In genomic region chr1:63770381-63770780, GRCh38 we compare ENCODE assay signal across 1 cellular context.
TF ChIP-seq lines count a peak whose summit lies in the region.

No MANE protein-coding gene starts in this region.

TF ChIP-seq in H1, 55 proteins besides CTCF, POLR2A, EP300 and RAD21:
- TF ChIP-seq MAX (IDR thresholded peaks at IDR 0.05) (no peak), NANOG (IDR thresholded peaks at IDR 0.05; ENCODE audit: insufficient read depth, low read depth, low read length, poor library complexity, severe bottlenecking) (no peak), JUN (IDR thresholded peaks at IDR 0.05; ENCODE audit: low read depth, low read length) (no peak), SP4 (IDR thresholded peaks at IDR 0.05; ENCODE audit: low read length) (no peak), CHD2 (IDR thresholded peaks at IDR 0.05; ENCODE audit: low read length) (no peak), ASH2L (IDR thresholded peaks at IDR 0.05; ENCODE audit: low read length) (no peak), HDAC6 (IDR thresholded peaks at IDR 0.05; ENCODE audit: low read depth, low read length) (no peak), ATF2 (IDR thresholded peaks at IDR 0.05; ENCODE audit: low read length) (no peak), ZNF274 (IDR thresholded peaks at IDR 0.05; ENCODE audit: borderline replicate concordance, extremely low read depth, low read length) (no peak), POLR2AphosphoS5 (IDR thresholded peaks at IDR 0.05; ENCODE audit: low read depth, low read length) (no peak), POU5F1 (IDR thresholded peaks at IDR 0.05; ENCODE audit: low read depth, low read length) (no peak), TBP (IDR thresholded peaks at IDR 0.05; ENCODE audit: low read depth, low read length) (no peak), ATF3 (IDR thresholded peaks at IDR 0.05; ENCODE audit: insufficient read depth, low read depth, low read length) (no peak), SIN3A (conservative IDR thresholded peaks at IDR 0.05 in 1 of 2, IDR thresholded peaks at IDR 0.05 in 1 of 2; ENCODE audit: low read depth in 1 of 2, low read length in 2 of 2) (no peak)
